ENCODE assay signal across 4 cellular contexts in the genomic region with DNA sequence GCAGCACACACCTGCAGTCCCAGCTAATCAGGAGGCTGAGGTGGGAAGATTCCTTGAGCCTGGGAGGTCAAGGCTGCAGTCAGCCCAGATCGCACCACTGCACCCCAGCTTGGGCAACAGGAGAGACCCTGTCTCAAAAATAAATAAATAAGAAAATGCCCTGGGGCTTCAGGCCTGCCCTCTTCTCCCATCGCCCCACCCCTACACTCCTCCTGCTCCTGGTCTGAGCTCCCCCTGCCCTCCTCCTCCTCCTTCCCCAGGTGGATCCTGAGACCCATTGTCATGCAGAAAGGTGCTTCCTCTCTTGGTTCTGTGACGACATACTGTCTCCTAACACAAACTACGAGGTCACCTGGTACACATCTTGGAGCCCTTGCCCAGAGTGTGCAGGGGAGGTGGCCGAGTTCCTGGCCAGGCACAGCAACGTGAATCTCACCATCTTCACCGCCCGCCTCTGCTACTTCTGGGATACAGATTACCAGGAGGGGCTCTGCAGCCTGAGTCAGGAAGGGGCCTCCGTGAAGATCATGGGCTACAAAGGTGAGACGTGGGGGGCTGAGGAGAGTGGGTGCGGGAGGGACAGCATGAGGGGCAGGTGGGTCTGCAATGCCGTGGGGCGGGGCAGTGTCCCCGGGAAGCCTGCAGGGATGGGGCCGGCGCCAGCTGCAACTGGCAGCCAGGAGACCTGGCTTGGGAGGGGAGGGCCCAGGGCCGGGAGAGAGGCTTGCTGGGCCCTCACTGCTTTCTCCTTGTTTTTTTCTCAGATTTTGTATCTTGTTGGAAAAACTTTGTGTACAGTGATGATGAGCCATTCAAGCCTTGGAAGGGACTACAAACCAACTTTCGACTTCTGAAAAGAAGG. TPM values are rescaled to one million over a fixed set of nuclear protein-coding genes. Genes with fewer than 3 reads are reported as not detected.
"Had no signal": no experiment of that assay in that cellular context is flagged by ENCODE, and none has a peak within 500 bp of the region (broad histone marks: within the 10 kb centered on the region; RNA-seq: fewer than 3 reads in every experiment).

No MANE protein-coding gene starts in this region.

RNA-seq across cellular contexts. Expression of a gene that starts 10.7 kb away (rescaled TPM):
- total RNA-seq: suprapubic skin had no signal

RNA-seq across cellular contexts. Expression of a gene that starts 17.6 kb away (rescaled TPM):
- total RNA-seq: frontal cortex had no signal

RNA-seq across cellular contexts. Expression of a gene that starts 49.5 kb away (rescaled TPM):
- total RNA-seq: frontal cortex, occipital lobe had no signal
- polyA plus RNA-seq: naive thymus-derived CD4-positive, alpha-beta T cell had no signal
